Comparison of ENCODE assay signal across 8 cellular contexts in the genomic region with DNA sequence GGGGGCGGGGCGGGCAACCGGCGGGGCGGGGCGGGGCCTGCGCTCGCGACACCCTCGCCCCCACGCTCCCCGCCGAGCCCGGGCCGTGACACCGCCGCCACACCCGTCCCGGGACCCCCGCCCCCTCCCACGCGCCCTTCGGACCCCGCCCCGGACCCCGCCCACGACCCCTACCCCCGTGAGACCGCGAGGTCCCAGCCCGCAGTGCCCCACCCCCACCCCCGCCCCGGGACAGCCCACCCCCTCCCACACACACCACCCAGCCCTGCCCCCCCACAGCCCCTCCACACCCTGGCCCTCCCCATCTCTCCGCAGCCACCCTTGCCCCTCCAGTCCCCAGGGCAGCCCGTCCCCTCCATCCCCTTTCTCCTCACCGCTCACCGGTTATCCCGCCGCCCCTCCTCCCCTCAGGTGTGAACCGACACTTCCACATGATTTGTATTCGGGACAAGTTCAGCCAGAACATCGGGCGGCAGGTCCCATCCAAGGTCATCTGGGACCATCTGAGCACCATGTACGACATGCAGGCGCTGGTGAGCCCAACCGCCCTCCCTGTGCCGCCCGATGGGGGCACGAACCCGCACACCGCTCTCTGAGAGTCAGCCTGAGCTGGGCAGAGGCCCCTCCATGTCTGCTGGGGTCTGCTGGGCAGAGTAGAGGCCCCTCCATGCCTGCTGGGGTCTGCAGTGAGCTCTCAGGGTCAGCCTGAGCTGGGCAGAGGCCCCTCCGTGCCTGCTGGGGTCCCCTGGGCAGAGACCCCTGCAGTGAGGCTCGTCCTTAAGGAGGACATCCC. TPM values are rescaled to one million over a fixed set of nuclear protein-coding genes. Genes with fewer than 3 reads are reported as not detected.
DNase-seq lines count a peak whose midpoint lies in the region; ATAC-seq, FAIRE-seq and TF ChIP-seq lines count a peak whose summit lies in the region.

No MANE protein-coding gene starts in this region.

- H3K27ac ChIP-seq in gastroesophageal sphincter (peak overlapping the region; percentile 53 to 94 (median 92)), rectal smooth muscle tissue (ENCODE audit: low read depth, low read length) (peak overlapping the region; percentile 86)

- H3K9me3 ChIP-seq in gastroesophageal sphincter, result no peaks in the 10 kb centered on the region

- peaks cover 26% of the 10 kb centered on the region for H3K36me3 Mint-ChIP-seq in T-helper 2 cell treated with Interferon-gamma antibody and Interleukin-4, amounts not matched to agents 5 μg/mL and 100 μg/mL, for 36 hours (ENCODE audit: low read depth)

- no peaks in the 10 kb centered on the region for H3K9me3 Mint-ChIP-seq in T-helper 2 cell treated with Interferon-gamma antibody and Interleukin-4, amounts not matched to agents 5 μg/mL and 100 μg/mL, for 36 hours

- no CpG with 5 or more reads among the region's 53 CpGs for WGBS in gastroesophageal sphincter (ENCODE audit: low coverage in 1 of 2), 2 donors

- DNase-seq in GM12865 (ENCODE audit: low read depth) (no peak), GM12892 (ENCODE audit: insufficient read length) (no peak), NCI-H524 (lab: John Stamatoyannopoulos, UW) (no peak), ACHN (no peak)
- DNase-seq in T-helper 2 cell treated with Interferon-gamma antibody and Interleukin-4, amounts not matched to agents 5 μg/mL and 100 μg/mL, for 36 hours (ENCODE audit: low spot score), result no peak

- no peak for FAIRE-seq in GM12892 (lab: Jason Lieb, UNC)

- H3K4me3 Mint-ChIP-seq in T-helper 2 cell treated with Interferon-gamma antibody and Interleukin-4, amounts not matched to agents 5 μg/mL and 100 μg/mL, for 36 hours, result peak overlapping the region; percentile 85

- H3K4me3 ChIP-seq in GM12865 (ENCODE audit: low read depth, low read length) (peak overlapping the region; percentile 54), gastroesophageal sphincter (peak overlapping the region; percentile 44 to 91), rectal smooth muscle tissue (ENCODE audit: low read length) (peak overlapping the region; percentile 75)

- no peaks in the 10 kb centered on the region for H3K27me3 ChIP-seq in gastroesophageal sphincter
- H3K27me3 ChIP-seq in rectal smooth muscle tissue (ENCODE audit: control insufficient read depth, insufficient read depth, low read length), result no peaks in the 10 kb centered on the region

- no peak overlapping the region for H3K9ac ChIP-seq in rectal smooth muscle tissue (ENCODE audit: low read length)

- in situ Hi-C loops in ACHN (cut with HindIII; ENCODE audit: low pct_ligation_motif_present, low pct_unique_long_range_greater_than_20kb, low sequenced_read_pairs), result no loop called here

- TF ChIP-seq POLR2A in gastroesophageal sphincter (IDR thresholded peaks at IDR 0.05), result no peak
- TF ChIP-seq POLR2A in GM12892 (IDR thresholded peaks at IDR 0.05; ENCODE audit: low read depth, low read length), result no peak

- H3K27me3 Mint-ChIP-seq in T-helper 2 cell treated with Interferon-gamma antibody and Interleukin-4, amounts not matched to agents 5 μg/mL and 100 μg/mL, for 36 hours (ENCODE audit: low read depth), result no peaks in the 10 kb centered on the region

- TF ChIP-seq CTCF in GM12865 (IDR thresholded peaks at IDR 0.05; ENCODE audit: insufficient read depth, low read depth, low read length, missing control alignments) (no peak), gastroesophageal sphincter (IDR thresholded peaks at IDR 0.05) (no peak)

- no peak for TF ChIP-seq EP300 in gastroesophageal sphincter (IDR thresholded peaks at IDR 0.05)

- ATAC-seq in gastroesophageal sphincter (no peak), HG03439 (IDR thresholded peaks at IDR 0.05; ENCODE audit: unreplicated experiment) (no peak)

- H3K36me3 ChIP-seq in gastroesophageal sphincter (peaks cover 0 to 38% of the 10 kb centered on the region in 2 donors), rectal smooth muscle tissue (ENCODE audit: control insufficient read depth, insufficient read depth, low read length) (peaks cover 18% of the 10 kb centered on the region)

- H3K4me1 ChIP-seq in gastroesophageal sphincter (peaks cover 0 to 51% (median 15%) of the 10 kb centered on the region in 3 donors), rectal smooth muscle tissue (ENCODE audit: control insufficient read depth, insufficient read depth, low read length) (peaks cover 12% of the 10 kb centered on the region)

- peak overlapping the region; percentile 88 for H3K27ac Mint-ChIP-seq in T-helper 2 cell treated with Interferon-gamma antibody and Interleukin-4, amounts not matched to agents 5 μg/mL and 100 μg/mL, for 36 hours

- H3K4me1 Mint-ChIP-seq in T-helper 2 cell treated with Interferon-gamma antibody and Interleukin-4, amounts not matched to agents 5 μg/mL and 100 μg/mL, for 36 hours (ENCODE audit: low read depth), result peaks cover 19% of the 10 kb centered on the region

RNA-seq across cellular contexts. Expression of a gene that starts 0.6 kb away (rescaled TPM):
- 10 to 100 TPM in 3 of 4 donors, 1 to 10 TPM in 1; 9.3 to 15.6 (median 14.5) TPM for total RNA-seq in gastroesophageal sphincter
- polyA plus RNA-seq in GM12892 (2012; ENCODE audit: missing spikeins), result 9.6 TPM

RNA-seq across cellular contexts. Expression of a gene that starts 7.7 kb away (rescaled TPM):
- 10 to 100 TPM; 55.1 to 61.0 (median 58.9) TPM for total RNA-seq in gastroesophageal sphincter
- polyA plus RNA-seq in GM12892 (2012; ENCODE audit: missing spikeins), result 11.1 TPM

RNA-seq across cellular contexts. Expression of a gene that starts 20.0 kb away (rescaled TPM):
- total RNA-seq in gastroesophageal sphincter, result 10 to 100 TPM in 2 of 4 donors, 1 to 10 TPM in 2; 8.8 to 29.9 (median 14.3) TPM
- polyA plus RNA-seq in GM12892 (2012; ENCODE audit: missing spikeins), result 0.66 TPM
